ENCODE assay signal across 9 cellular contexts in the genomic region with DNA sequence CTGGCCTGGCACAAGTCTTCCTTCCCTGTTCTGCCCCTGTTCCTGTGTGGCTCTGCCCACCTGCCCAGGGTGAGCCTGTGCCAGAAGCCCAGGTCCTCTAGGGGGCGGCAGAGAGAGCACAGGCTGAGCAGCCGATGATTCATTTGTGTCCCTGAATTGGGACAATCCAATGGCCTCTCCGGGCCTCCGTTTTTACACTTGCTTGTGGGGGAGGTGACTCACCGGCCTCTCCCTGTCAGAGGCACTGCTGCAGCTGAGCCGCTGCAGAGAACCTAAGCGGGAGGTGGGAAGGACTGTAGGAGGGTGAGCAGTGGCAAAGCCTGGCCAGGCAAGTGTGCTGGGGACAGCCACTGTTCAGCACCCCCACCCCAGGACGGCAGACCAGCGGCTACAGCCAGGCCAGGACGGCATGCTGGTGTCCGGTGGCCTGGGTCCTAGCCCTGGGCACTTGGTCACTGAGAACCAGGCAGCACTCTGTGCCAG.
DNase-seq lines count a peak whose midpoint lies in the region; ATAC-seq and TF ChIP-seq lines count a peak whose summit lies in the region.
"Had no signal": no experiment of that assay in that cellular context is flagged by ENCODE, and none has a peak within 500 bp of the region (broad histone marks: within the 10 kb centered on the region; RNA-seq: fewer than 3 reads in every experiment).

No MANE protein-coding gene starts in this region.

- POLR2A ChIA-PET in Caco-2 (lab: Charles Lee), result no interaction called here

- H3K4me1 ChIP-seq in Caco-2 (no peaks in the 10 kb centered on the region), fibroblast of lung (ENCODE audit: control insufficient read depth, extremely low read depth, insufficient read depth, low read length) (peaks cover 5% of the 10 kb centered on the region), stomach smooth muscle (ENCODE audit: control insufficient read depth, insufficient read depth, low read length) (peaks cover 7% of the 10 kb centered on the region)

- peaks cover 3% of the 10 kb centered on the region for H3K27me3 Mint-ChIP-seq in Caco-2 (ENCODE audit: insufficient read depth, unreplicated experiment)
- H3K27me3 Mint-ChIP-seq in nephron (ENCODE audit: low read depth), result peaks cover 54% of the 10 kb centered on the region

- H3K4me3 ChIP-seq in Caco-2 (ENCODE audit: low read depth, low read length), result no peak overlapping the region
- H3K4me3 ChIP-seq in fibroblast of lung (replicated peaks in 1 of 4; ENCODE audit: control extremely low read depth in 1 of 4, insufficient read depth in 1 of 4, low read depth in 3 of 4, low read length in 4 of 4), result no peak overlapping the region
- H3K4me3 ChIP-seq in stomach smooth muscle (ENCODE audit: low read length in 2 of 2), result peak overlapping the region; percentile 27 to 29

- H3K9me3 ChIP-seq in Caco-2 (no peaks in the 10 kb centered on the region), fibroblast of lung (ENCODE audit: control insufficient read depth, insufficient read depth, low read depth, low read length) (no peaks in the 10 kb centered on the region), stomach smooth muscle (ENCODE audit: control insufficient read depth in 2 of 2, low read length in 2 of 2) (no peaks in the 10 kb centered on the region)

- no peak overlapping the region for H3K4me2 ChIP-seq in fibroblast of lung (ENCODE audit: extremely low read depth, insufficient read depth, low read length)

- H3K27ac ChIP-seq in fibroblast of lung (ENCODE audit: insufficient read depth, low read length), result no peak overlapping the region
- H3K27ac ChIP-seq in stomach smooth muscle (ENCODE audit: low read length), result no peak overlapping the region

- TF ChIP-seq CTCF in Caco-2 (IDR thresholded peaks at IDR 0.05; ENCODE audit: insufficient read depth in 1 of 2, low read depth in 1 of 2, low read length in 1 of 2, severe bottlenecking in 1 of 2, unreplicated experiment in 1 of 2), result peak; percentile 73 to 87
- TF ChIP-seq CTCF in fibroblast of lung (conservative IDR thresholded peaks at IDR 0.05 in 1 of 2, IDR thresholded peaks at IDR 0.05 in 1 of 2; ENCODE audit: low read depth in 1 of 2, low read length in 2 of 2), result peak; percentile 51 to 84
- TF ChIP-seq CTCF in nephron (IDR thresholded peaks at IDR 0.05; ENCODE audit: unreplicated experiment in 3 of 3), result peak; percentile 66 to 76 (median 70)

- H4K20me1 ChIP-seq in fibroblast of lung (ENCODE audit: control insufficient read depth, extremely low read depth, insufficient read depth, low read length), result no peaks in the 10 kb centered on the region

- peak overlapping the region; percentile 45 for H3K4me3 Mint-ChIP-seq in Caco-2 (ENCODE audit: unreplicated experiment)
- H3K4me3 Mint-ChIP-seq in nephron, result no peak overlapping the region
- H3K4me3 Mint-ChIP-seq: activated naive CD8-positive, alpha-beta T cell had no signal

- H2AFZ ChIP-seq in fibroblast of lung (ENCODE audit: low read length), result no peak overlapping the region

- intact Hi-C loops in Caco-2 (cut with micrococcal nuclease; ENCODE audit: unreplicated experiment), result loop anchor here (2.0 kb wide), 1 partner anchor 238 kb away; no protein-coding TSS in a partner anchor

- H3K36me3 ChIP-seq in Caco-2 (ENCODE audit: control insufficient read depth, insufficient read depth, low read length) (no peaks in the 10 kb centered on the region), fibroblast of lung (ENCODE audit: control insufficient read depth, insufficient read depth, low read length) (no peaks in the 10 kb centered on the region), stomach smooth muscle (ENCODE audit: control insufficient read depth in 2 of 2, insufficient read depth in 2 of 2, low read length in 2 of 2) (no peaks in the 10 kb centered on the region)

- H3K9ac ChIP-seq in fibroblast of lung (ENCODE audit: insufficient read depth, low read length) (no peak overlapping the region), stomach smooth muscle (ENCODE audit: low read length in 2 of 2) (peak overlapping the region in 1 of 2 donors; percentile 27)

- peak; percentile 70 for ATAC-seq in GM21447 (IDR thresholded peaks at IDR 0.05; ENCODE audit: unreplicated experiment)

- BruUV-seq in Caco-2 (replicated peaks; lab: Mats Ljungman, UMichigan), result no TSS peak

- H3K9me3 Mint-ChIP-seq in Caco-2 (ENCODE audit: unreplicated experiment) (no peaks in the 10 kb centered on the region), nephron (no peaks in the 10 kb centered on the region)

- peak; percentile 83 to 87 for DNase-seq in Caco-2
- DNase-seq in HT1080 (ENCODE audit: low read depth), result peak; percentile 96
- DNase-seq in NOMO-1 treated with DMSO at 0.1 percent for 48 hours (lab: John Stamatoyannopoulos, UW; ENCODE audit: unreplicated experiment), result peak; percentile 85
- DNase-seq in activated T-cell treated with anti-CD3 and anti-CD28 coated beads for 1 hour (ENCODE audit: low read depth), result peak; percentile 30
- DNase-seq in fibroblast of lung (ENCODE audit: low read depth in 2 of 2), result peak; percentile 72 to 81

- H3K27me3 ChIP-seq in Caco-2 (replicated peaks; ENCODE audit: control insufficient read depth, insufficient read depth, low read length), result no peaks in the 10 kb centered on the region
- no peaks in the 10 kb centered on the region for H3K27me3 ChIP-seq in fibroblast of lung (ENCODE audit: control insufficient read depth, insufficient read depth, low read length)
- H3K27me3 ChIP-seq in stomach smooth muscle (ENCODE audit: control insufficient read depth in 1 of 2, insufficient read depth in 2 of 2, low read length in 2 of 2), result no peaks in the 10 kb centered on the region

- no peaks in the 10 kb centered on the region for H3K4me1 Mint-ChIP-seq in Caco-2 (ENCODE audit: low read depth, unreplicated experiment)
- H3K4me1 Mint-ChIP-seq in nephron, result peaks cover 17% of the 10 kb centered on the region

- H3K36me3 Mint-ChIP-seq in Caco-2 (ENCODE audit: insufficient read depth, unreplicated experiment), result no peaks in the 10 kb centered on the region
- no peaks in the 10 kb centered on the region for H3K36me3 Mint-ChIP-seq in nephron (ENCODE audit: low read depth)
- H3K36me3 Mint-ChIP-seq: activated naive CD8-positive, alpha-beta T cell had no signal

- H3K27ac Mint-ChIP-seq in Caco-2 (ENCODE audit: unreplicated experiment) (no peak overlapping the region), nephron (no peak overlapping the region)
- H3K27ac Mint-ChIP-seq: activated naive CD8-positive, alpha-beta T cell had no signal

- no peaks in the 10 kb centered on the region for H3K79me2 ChIP-seq in fibroblast of lung (ENCODE audit: control insufficient read depth, insufficient read depth, low read length)

- CTCF ChIA-PET in Caco-2 (lab: Charles Lee), result no interaction called here

Comparison
In these comparisons a context has a peak if more than half of its experiments do, and no peak if none do; other contexts are left out.
1. DNase-seq: peak in every context shown above with its lines; median percentile 96 in HT1080; 85 in Caco-2; 85 in NOMO-1 treated with DMSO at 0.1 percent for 48 hours; 76 in fibroblast of lung; 30 in activated T-cell treated with anti-CD3 and anti-CD28 coated beads for 1 hour.
2. H3K4me3 ChIP-seq: peak in stomach smooth muscle (2 of 2); none in Caco-2 (single experiment) and fibroblast of lung (0 of 4).
3. Peak in every context shown above with its lines, with median percentiles within 50 percentile points of each other: CTCF ChIP-seq.